8 cellular contexts compared by ENCODE assay signal in the genomic region with DNA sequence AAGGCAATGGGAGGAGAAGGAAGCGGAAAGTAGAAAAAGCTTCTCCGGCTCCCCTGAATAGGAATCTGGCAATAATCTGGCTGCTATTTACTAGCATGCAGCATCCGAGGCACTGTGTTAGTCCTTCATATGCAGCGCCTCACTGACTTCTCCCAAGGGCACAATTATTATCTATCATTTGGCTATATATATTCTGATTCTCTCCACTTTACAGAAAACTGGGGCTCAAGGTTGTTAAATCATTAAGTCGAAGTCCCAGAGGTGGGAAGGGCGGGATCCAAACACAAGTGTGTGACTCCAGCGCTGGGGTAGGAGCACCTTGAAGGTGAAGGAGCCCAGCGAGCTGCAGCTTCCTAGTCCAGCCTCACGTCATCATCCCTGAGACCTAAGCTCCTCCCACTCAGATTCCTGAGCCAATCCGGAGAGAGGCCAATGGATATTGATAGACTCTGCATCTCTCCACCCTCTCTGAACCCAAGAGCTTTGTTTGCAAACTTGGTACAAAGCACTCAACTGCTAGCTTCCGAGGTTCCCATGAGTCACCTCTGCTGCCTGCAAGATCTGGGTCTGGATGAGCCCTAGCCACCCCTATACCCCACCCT. TPM values are rescaled to one million over a fixed set of nuclear protein-coding genes. Genes with fewer than 3 reads are reported as not detected.
A peak's percentile ranks its signal among the peaks of the same experiment; 100 is the strongest.
DNase-seq lines count a peak whose midpoint lies in the region; ATAC-seq, FAIRE-seq and TF ChIP-seq lines count a peak whose summit lies in the region.

No MANE protein-coding gene starts in this region.

- ATAC-seq in T-cell (replicated peaks in 1 of 4), result no peak
- no peak for ATAC-seq in HG03139 (IDR thresholded peaks at IDR 0.05; ENCODE audit: unreplicated experiment)

- no peak for TF ChIP-seq CTCF in glutamatergic neuron (IDR thresholded peaks at IDR 0.05; ENCODE audit: partially characterized antibody, unreplicated experiment)
- TF ChIP-seq CTCF in osteoblast (IDR thresholded peaks at IDR 0.05; ENCODE audit: extremely low read depth, low read depth, low read length), result no peak

- in situ Hi-C loops in SK-MEL-5 (cut with HindIII; ENCODE audit: low pct_unique_long_range_greater_than_20kb, low sequenced_read_pairs), result no loop called here

- H3K27ac ChIP-seq in osteoblast (ENCODE audit: low read depth, low read length), result no peak overlapping the region

- no peaks in the 10 kb centered on the region for H3K36me3 Mint-ChIP-seq in glutamatergic neuron (ENCODE audit: unreplicated experiment)
- H3K36me3 Mint-ChIP-seq in T-cell, result no peaks in the 10 kb centered on the region

- CTCF ChIA-PET in T-cell (lab: Charles Lee), result no interaction called here

- POLR2A ChIA-PET in T-cell (lab: Charles Lee), result no interaction called here

- DNase-seq in H54 (ENCODE audit: insufficient read length, low spot score) (peak; percentile 48), SK-MEL-5 (ENCODE audit: low read depth, low spot score) (peak; percentile 50), glutamatergic neuron (peak; percentile 54), osteoblast (ENCODE audit: insufficient read length, low spot score, missing footprints) (peak; percentile 77), T-cell (no peak), NCI-H2081 treated with DMSO at 0.1 percent for 48 hours (lab: John Stamatoyannopoulos, UW) (no peak), NCI-H524 (lab: John Stamatoyannopoulos, UW) (no peak)

- H3K4me3 Mint-ChIP-seq in glutamatergic neuron (ENCODE audit: unreplicated experiment) (peak overlapping the region; percentile 78), T-cell (no peak overlapping the region)

- H3K9me3 Mint-ChIP-seq in glutamatergic neuron (ENCODE audit: unreplicated experiment) (no peaks in the 10 kb centered on the region), T-cell (no peaks in the 10 kb centered on the region)

- H3K4me1 ChIP-seq in osteoblast (ENCODE audit: insufficient read depth, low read length), result peaks cover 9% of the 10 kb centered on the region

- no peaks in the 10 kb centered on the region for H3K36me3 ChIP-seq in osteoblast (ENCODE audit: insufficient read depth, low read length)

- H4K20me1 ChIP-seq in osteoblast (ENCODE audit: insufficient read depth, low read length), result no peaks in the 10 kb centered on the region

- H3K27me3 Mint-ChIP-seq in glutamatergic neuron (ENCODE audit: unreplicated experiment) (no peaks in the 10 kb centered on the region), T-cell (no peaks in the 10 kb centered on the region)

- no peaks in the 10 kb centered on the region for H3K27me3 ChIP-seq in osteoblast (ENCODE audit: insufficient read depth, low read length)

- no peak for TF ChIP-seq POLR2A in H54 (IDR thresholded peaks at IDR 0.05; ENCODE audit: low read depth, low read length)

- peak; percentile 98 for FAIRE-seq in H54 (lab: Jason Lieb, UNC)

- H3K79me2 ChIP-seq in osteoblast (ENCODE audit: insufficient read depth, low read length), result no peaks in the 10 kb centered on the region

- peak overlapping the region; percentile 86 for H3K4me2 ChIP-seq in osteoblast (ENCODE audit: insufficient read depth, low read length)

- no peaks in the 10 kb centered on the region for H3K9me3 ChIP-seq in osteoblast (ENCODE audit: low read depth, low read length)

- peak overlapping the region; percentile 87 for H2AFZ ChIP-seq in osteoblast (ENCODE audit: low read length)

- H3K27ac Mint-ChIP-seq in glutamatergic neuron (ENCODE audit: unreplicated experiment) (peak overlapping the region; percentile 65), T-cell (no peak overlapping the region)

- peak overlapping the region; percentile 62 for H3K4me3 ChIP-seq in osteoblast (ENCODE audit: insufficient read depth, low read length)

- H3K4me1 Mint-ChIP-seq in glutamatergic neuron (ENCODE audit: low read depth, unreplicated experiment) (peaks cover 6% of the 10 kb centered on the region), T-cell (no peaks in the 10 kb centered on the region)

RNA-seq across cellular contexts. Expression of gene EYA3, which starts 16.6 kb away (rescaled TPM):
- total RNA-seq in SK-MEL-5 (2014; rRNA removed; shearing (Covaris generic)), result 20.9 and 22.6 TPM in 2 replicates
- polyA plus RNA-seq in SK-MEL-5 (2015; cell fraction: cytosol; rRNA removed), result 10.3 and 17.3 TPM in 2 replicates
- 43.0 and 43.7 TPM in 2 replicates for polyA plus RNA-seq in SK-MEL-5 (2015; cell fraction: nucleus; rRNA removed)
- total RNA-seq in glutamatergic neuron (ENCODE audit: unreplicated experiment) (25.3 TPM), osteoblast (10.9 and 13.3 TPM in 2 replicates), T-cell (10 to 100 TPM; 15.0 to 20.2 (median 16.7) TPM)

Comparison
In these comparisons a context has a peak if more than half of its experiments do, and no peak if none do; other contexts are left out.
1. DNase-seq: peak in H54 (single experiment), SK-MEL-5 (single experiment), glutamatergic neuron (single experiment) and osteoblast (single experiment); none in T-cell (0 of 34), NCI-H2081 treated with DMSO at 0.1 percent for 48 hours (single experiment) and NCI-H524 (0 of 2).